Comparison of ENCODE assay signal across 12 cellular contexts in genomic region chr19:55649579-55650557, GRCh38. TPM values are rescaled to one million over a fixed set of nuclear protein-coding genes. Genes with fewer than 3 reads are reported as not detected.
DNase-seq lines count a peak whose midpoint lies in the region; ATAC-seq and TF ChIP-seq lines count a peak whose summit lies in the region.
"Had no signal": no experiment of that assay in that cellular context is flagged by ENCODE, and none has a peak within 500 bp of the region (broad histone marks: within the 10 kb centered on the region; RNA-seq: fewer than 3 reads in every experiment).

No MANE protein-coding gene starts in this region.

- H3K36me3 ChIP-seq in mammary epithelial cell (ENCODE audit: insufficient read depth, low read length): peaks cover 4% of the 10 kb centered on the region
- H3K36me3 ChIP-seq in lower lobe of right lung: peaks cover 16% of the 10 kb centered on the region

- no peaks in the 10 kb centered on the region for H3K9me3 Mint-ChIP-seq in MCF 10A (ENCODE audit: unreplicated experiment)
- no peaks in the 10 kb centered on the region for H3K9me3 Mint-ChIP-seq in activated T-helper 1 cell treated with anti-CD3 and anti-CD28 coated beads, Interleukin-12 subunit alpha, Interleukin-12 subunit beta, Interleukin-2, Interleukin-4 antibody, amounts not matched to agents 30 ng/mL and 10 ng/mL and 1 ng/mL, durations not matched to agents 14 hours and 24 hours and 36 hours
- H3K9me3 Mint-ChIP-seq in type B pancreatic cell: no peaks in the 10 kb centered on the region

- TF ChIP-seq CTCF in MCF 10A (IDR thresholded peaks at IDR 0.05; ENCODE audit: unreplicated experiment): no peak
- no peak for TF ChIP-seq CTCF in mammary epithelial cell (conservative IDR thresholded peaks at IDR 0.05 in 1 of 2, IDR thresholded peaks at IDR 0.05 in 1 of 2; ENCODE audit: extremely low read depth in 1 of 2, insufficient read depth in 1 of 2, low read depth in 1 of 2, low read length in 2 of 2)
- TF ChIP-seq CTCF in lower lobe of right lung (IDR thresholded peaks at IDR 0.05): no peak
- no peak for TF ChIP-seq CTCF in type B pancreatic cell (conservative IDR thresholded peaks at IDR 0.05)

- peak overlapping the region; percentile 40 for H3K4me3 Mint-ChIP-seq in MCF 10A (ENCODE audit: unreplicated experiment)
- H3K4me3 Mint-ChIP-seq in activated T-helper 1 cell treated with anti-CD3 and anti-CD28 coated beads, Interleukin-12 subunit alpha, Interleukin-12 subunit beta, Interleukin-2, Interleukin-4 antibody, amounts not matched to agents 30 ng/mL and 10 ng/mL and 1 ng/mL, durations not matched to agents 14 hours and 24 hours and 36 hours: peak overlapping the region; percentile 83
- peak overlapping the region; percentile 86 for H3K4me3 Mint-ChIP-seq in type B pancreatic cell

- no peak overlapping the region for H3K27ac ChIP-seq in mammary epithelial cell (ENCODE audit: insufficient read depth, low read depth, low read length)
- H3K27ac ChIP-seq in lower lobe of right lung: peak overlapping the region; percentile 84

- H3K4me2 ChIP-seq in mammary epithelial cell (ENCODE audit: insufficient read depth, low read depth, low read length): no peak overlapping the region

- peaks cover 22% of the 10 kb centered on the region for H3K4me1 ChIP-seq in mammary epithelial cell (ENCODE audit: insufficient read depth, low read length)
- peaks cover 32% of the 10 kb centered on the region for H3K4me1 ChIP-seq in lower lobe of right lung

- H3K27me3 Mint-ChIP-seq in MCF 10A (ENCODE audit: insufficient read depth, unreplicated experiment): no peaks in the 10 kb centered on the region
- H3K27me3 Mint-ChIP-seq in activated T-helper 1 cell treated with anti-CD3 and anti-CD28 coated beads, Interleukin-12 subunit alpha, Interleukin-12 subunit beta, Interleukin-2, Interleukin-4 antibody, amounts not matched to agents 30 ng/mL and 10 ng/mL and 1 ng/mL, durations not matched to agents 14 hours and 24 hours and 36 hours (ENCODE audit: insufficient read depth): no peaks in the 10 kb centered on the region
- H3K27me3 Mint-ChIP-seq in type B pancreatic cell: no peaks in the 10 kb centered on the region

- H4K20me1 ChIP-seq in mammary epithelial cell (ENCODE audit: insufficient read depth, low read length): no peaks in the 10 kb centered on the region

- dilution Hi-C loops in mammary epithelial cell (cut with HindIII; ENCODE audit: low sequenced_read_pairs): loop anchor here (10.0 kb wide), 1 partner anchor 495 kb away; the partner anchor contains the start of gene TNNI3

- CTCF ChIA-PET in MCF 10A (lab: Yijun Ruan, JAX): interaction anchor here (0.6 to 1.3 kb wide), 6 partner anchors 16 to 1179 kb away, joined by 3 to 5 read pairs (median 4); no protein-coding TSS in a partner anchor
- CTCF ChIA-PET in mammary epithelial cell (lab: Charles Lee; ENCODE audit: low non-redundant PET): no interaction called here

- in situ Hi-C loops in mammary epithelial cell (cut with MboI; ENCODE audit: low sequenced_read_pairs in 2 of 2): loop anchor here (25.0 kb wide), 3 partner anchors 513 to 1188 kb away; partner anchors contain the start of genes CDC42EP5 (in 1 of the 2), LENG9 (in 1 of the 2), PPP1R12C (in 1 of the 2) and TNNT1 (in 1 of the 2)

- H3K79me2 ChIP-seq in mammary epithelial cell (ENCODE audit: insufficient read depth, low read length): peaks cover 11% of the 10 kb centered on the region

- no peak for TF ChIP-seq POLR2A in erythroblast (IDR thresholded peaks at IDR 0.05; ENCODE audit: low read length)

- 94% methylated on average over 8 of the region's 10 CpGs for WGBS in mammary epithelial cell (ENCODE audit: low coverage, missing lambda C conversion rate)

- H3K36me3 Mint-ChIP-seq in MCF 10A (ENCODE audit: insufficient read depth, unreplicated experiment): peaks cover 39% of the 10 kb centered on the region
- peaks cover 23% of the 10 kb centered on the region for H3K36me3 Mint-ChIP-seq in activated T-helper 1 cell treated with anti-CD3 and anti-CD28 coated beads, Interleukin-12 subunit alpha, Interleukin-12 subunit beta, Interleukin-2, Interleukin-4 antibody, amounts not matched to agents 30 ng/mL and 10 ng/mL and 1 ng/mL, durations not matched to agents 14 hours and 24 hours and 36 hours (ENCODE audit: low read depth)
- no peaks in the 10 kb centered on the region for H3K36me3 Mint-ChIP-seq in type B pancreatic cell

- intact Hi-C loops in MCF 10A (cut with micrococcal nuclease) (no loop called here), mammary epithelial cell (cut with micrococcal nuclease) (loop anchor here (10.0 kb wide), 1 partner anchor 315 kb away; the partner anchor contains the start of gene KMT5C), lower lobe of right lung (cut with DNase I) (no loop called here)
- intact Hi-C loops in activated T-helper 1 cell treated with anti-CD3 and anti-CD28 coated beads, Interleukin-12 subunit alpha, Interleukin-12 subunit beta, Interleukin-2, Interleukin-4 antibody, amounts not matched to agents 30 ng/mL and 10 ng/mL and 1 ng/mL, durations not matched to agents 14 hours and 24 hours and 36 hours (cut with micrococcal nuclease): loop anchor here (10.0 kb wide), 2 partner anchors 1185 to 1515 kb away; partner anchors contain the start of genes CNOT3 and LENG9

- H3K27ac Mint-ChIP-seq in MCF 10A (ENCODE audit: low read depth, unreplicated experiment) (no peak overlapping the region), type B pancreatic cell (peak overlapping the region; percentile 67)
- H3K27ac Mint-ChIP-seq in activated T-helper 1 cell treated with anti-CD3 and anti-CD28 coated beads, Interleukin-12 subunit alpha, Interleukin-12 subunit beta, Interleukin-2, Interleukin-4 antibody, amounts not matched to agents 30 ng/mL and 10 ng/mL and 1 ng/mL, durations not matched to agents 14 hours and 24 hours and 36 hours: peak overlapping the region; percentile 77

- BruUV-seq in MCF 10A (replicated peaks; lab: Mats Ljungman, UMichigan): no TSS peak
- no TSS peak for BruUV-seq in mammary epithelial cell (replicated peaks; lab: Mats Ljungman, UMichigan)

- POLR2A ChIA-PET in MCF 10A (lab: Yijun Ruan, JAX): interaction anchor here (0.9 kb wide), 1 partner anchor 14 kb away, joined by 3 read pairs; no protein-coding TSS in a partner anchor

- ATAC-seq in lower lobe of right lung (no peak), GM18873 (IDR thresholded peaks at IDR 0.05; ENCODE audit: low FRiP score, unreplicated experiment) (no peak)
- ATAC-seq: psoas muscle had no signal

- H3K4me1 Mint-ChIP-seq in MCF 10A (ENCODE audit: insufficient read depth, unreplicated experiment): no peaks in the 10 kb centered on the region
- peaks cover 32% of the 10 kb centered on the region for H3K4me1 Mint-ChIP-seq in activated T-helper 1 cell treated with anti-CD3 and anti-CD28 coated beads, Interleukin-12 subunit alpha, Interleukin-12 subunit beta, Interleukin-2, Interleukin-4 antibody, amounts not matched to agents 30 ng/mL and 10 ng/mL and 1 ng/mL, durations not matched to agents 14 hours and 24 hours and 36 hours (ENCODE audit: low read depth)
- peaks cover 10% of the 10 kb centered on the region for H3K4me1 Mint-ChIP-seq in type B pancreatic cell (ENCODE audit: unreplicated experiment)

- H3K4me3 ChIP-seq in mammary epithelial cell (replicated peaks in 1 of 3; ENCODE audit: insufficient read depth in 1 of 3, low read depth in 2 of 3, low read length in 3 of 3): no peak overlapping the region
- H3K4me3 ChIP-seq in lower lobe of right lung: no peak overlapping the region

- H3K27me3 ChIP-seq in mammary epithelial cell (ENCODE audit: insufficient read depth, low read length) (no peaks in the 10 kb centered on the region), lower lobe of right lung (ENCODE audit: low read depth) (no peaks in the 10 kb centered on the region)

- no peak for DNase-seq in MCF 10A (ENCODE audit: unreplicated experiment)
- DNase-seq in mammary epithelial cell: no peak
- DNase-seq in activated T-helper 1 cell treated with anti-CD3 and anti-CD28 coated beads, Interleukin-12 subunit alpha, Interleukin-12 subunit beta, Interleukin-2, Interleukin-4 antibody, amounts not matched to agents 30 ng/mL and 10 ng/mL and 1 ng/mL, durations not matched to agents 14 hours and 24 hours and 36 hours (ENCODE audit: low spot score): no peak
- no peak for DNase-seq in lower lobe of right lung
- DNase-seq in type B pancreatic cell (ENCODE audit: extremely low spot score, unreplicated experiment): no peak
- DNase-seq in NCI-H2081 treated with DMSO at 0.1 percent for 48 hours (lab: John Stamatoyannopoulos, UW): no peak
- no peak for DNase-seq in erythroblast (lab: John Stamatoyannopoulos, UW)
- DNase-seq: activated effector memory CD4-positive, alpha-beta T cell treated with anti-CD3 and anti-CD28 coated beads, Interleukin-2, amount 50 U/mL, for 16 hours; Kasumi-1; NCI-H526 treated with DMSO at 0.1 percent for 48 hours had no signal

- H3K9ac ChIP-seq in mammary epithelial cell (ENCODE audit: insufficient read depth, low read length): no peak overlapping the region

- no peak overlapping the region for H2AFZ ChIP-seq in mammary epithelial cell (ENCODE audit: low read depth, low read length)

- H3K9me3 ChIP-seq in mammary epithelial cell (replicated peaks; ENCODE audit: insufficient read depth, low read length): no peaks in the 10 kb centered on the region
- H3K9me3 ChIP-seq in lower lobe of right lung: no peaks in the 10 kb centered on the region
- H3K9me3 ChIP-seq: psoas muscle had no signal

RNA-seq across cellular contexts. Expression of gene CCDC106, which starts 1.9 kb away (rescaled TPM):
- total RNA-seq in MCF 10A (2022): 2.3 and 2.5 TPM in 2 replicates
- total RNA-seq in mammary epithelial cell: 1 to 10 TPM; 5.5 to 7.0 TPM
- polyA plus RNA-seq in mammary epithelial cell: 2.0 TPM
- 0.31 TPM for polyA minus RNA-seq in mammary epithelial cell
- total RNA-seq in activated T-helper 1 cell treated with anti-CD3 and anti-CD28 coated beads, Interleukin-12 subunit alpha, Interleukin-12 subunit beta, Interleukin-2, Interleukin-4 antibody, amounts not matched to agents 30 ng/mL and 10 ng/mL and 1 ng/mL, durations not matched to agents 14 hours and 24 hours and 36 hours: 7.3 and 9.0 TPM in 2 replicates
- total RNA-seq in lower lobe of right lung: 11.6 TPM
- total RNA-seq in type B pancreatic cell (ENCODE audit: low replicate concordance): 16.1 and 18.1 TPM in 2 replicates

RNA-seq across cellular contexts. Expression of gene U2AF2, which starts 5.0 kb away (rescaled TPM):
- total RNA-seq in MCF 10A (2022) (220 and 280 TPM in 2 replicates), mammary epithelial cell (100 to 1,000 TPM in 1 of 2 donors, 10 to 100 TPM in 1; 71.3 to 219 TPM), lower lobe of right lung (143 TPM), type B pancreatic cell (ENCODE audit: low replicate concordance) (170 and 232 TPM in 2 replicates)
- polyA plus RNA-seq in mammary epithelial cell: 92.2 TPM
- 122 TPM for polyA minus RNA-seq in mammary epithelial cell
- 384 and 394 TPM in 2 replicates for total RNA-seq in activated T-helper 1 cell treated with anti-CD3 and anti-CD28 coated beads, Interleukin-12 subunit alpha, Interleukin-12 subunit beta, Interleukin-2, Interleukin-4 antibody, amounts not matched to agents 30 ng/mL and 10 ng/mL and 1 ng/mL, durations not matched to agents 14 hours and 24 hours and 36 hours

RNA-seq across cellular contexts. Expression of gene ZNF581, which starts 6.4 kb away (rescaled TPM):
- 22.3 and 25.7 TPM in 2 replicates for total RNA-seq in MCF 10A (2022)
- 10 to 100 TPM; 19.8 to 30.4 TPM for total RNA-seq in mammary epithelial cell
- polyA plus RNA-seq in mammary epithelial cell: 18.4 TPM
- 13.3 TPM for polyA minus RNA-seq in mammary epithelial cell
- total RNA-seq in activated T-helper 1 cell treated with anti-CD3 and anti-CD28 coated beads, Interleukin-12 subunit alpha, Interleukin-12 subunit beta, Interleukin-2, Interleukin-4 antibody, amounts not matched to agents 30 ng/mL and 10 ng/mL and 1 ng/mL, durations not matched to agents 14 hours and 24 hours and 36 hours: 35.6 and 36.4 TPM in 2 replicates
- total RNA-seq in lower lobe of right lung: 22.7 TPM
- 41.3 and 43.1 TPM in 2 replicates for total RNA-seq in type B pancreatic cell (ENCODE audit: low replicate concordance)

RNA-seq across cellular contexts. Expression of gene ZNF580, which starts 9.1 kb away (rescaled TPM):
- 38.9 and 44.9 TPM in 2 replicates for total RNA-seq in MCF 10A (2022)
- total RNA-seq in mammary epithelial cell: 10 to 100 TPM in 1 of 2 donors, 1 to 10 TPM in 1; 7.5 to 30.1 TPM
- polyA plus RNA-seq in mammary epithelial cell: 6.7 TPM
- 42.1 TPM for polyA minus RNA-seq in mammary epithelial cell
- 39.8 and 40.4 TPM in 2 replicates for total RNA-seq in activated T-helper 1 cell treated with anti-CD3 and anti-CD28 coated beads, Interleukin-12 subunit alpha, Interleukin-12 subunit beta, Interleukin-2, Interleukin-4 antibody, amounts not matched to agents 30 ng/mL and 10 ng/mL and 1 ng/mL, durations not matched to agents 14 hours and 24 hours and 36 hours
- 35.2 TPM for total RNA-seq in lower lobe of right lung
- 28.5 and 37.4 TPM in 2 replicates for total RNA-seq in type B pancreatic cell (ENCODE audit: low replicate concordance)

RNA-seq across cellular contexts. Expression of gene EPN1, which starts 25.2 kb away (rescaled TPM):
- 102 and 123 TPM in 2 replicates for total RNA-seq in MCF 10A (2022)
- total RNA-seq in mammary epithelial cell: 100 to 1,000 TPM in 1 of 2 donors, 10 to 100 TPM in 1; 47.0 to 135 TPM
- 83.2 TPM for polyA plus RNA-seq in mammary epithelial cell
- 19.4 TPM for polyA minus RNA-seq in mammary epithelial cell
- total RNA-seq in activated T-helper 1 cell treated with anti-CD3 and anti-CD28 coated beads, Interleukin-12 subunit alpha, Interleukin-12 subunit beta, Interleukin-2, Interleukin-4 antibody, amounts not matched to agents 30 ng/mL and 10 ng/mL and 1 ng/mL, durations not matched to agents 14 hours and 24 hours and 36 hours: 46.0 and 48.3 TPM in 2 replicates
- total RNA-seq in lower lobe of right lung: 105 TPM
- 121 and 127 TPM in 2 replicates for total RNA-seq in type B pancreatic cell (ENCODE audit: low replicate concordance)

Comparison
In these comparisons a context has a peak if more than half of its experiments do, and no peak if none do; other contexts are left out.
1. intact Hi-C loops: an anchor here in mammary epithelial cell (10.0 kb wide) and activated T-helper 1 cell treated with anti-CD3 and anti-CD28 coated beads, Interleukin-12 subunit alpha, Interleukin-12 subunit beta, Interleukin-2, Interleukin-4 antibody, amounts not matched to agents 30 ng/mL and 10 ng/mL and 1 ng/mL, durations not matched to agents 14 hours and 24 hours and 36 hours (10.0 kb wide); none called in MCF 10A and lower lobe of right lung.